In the genomic region with DNA sequence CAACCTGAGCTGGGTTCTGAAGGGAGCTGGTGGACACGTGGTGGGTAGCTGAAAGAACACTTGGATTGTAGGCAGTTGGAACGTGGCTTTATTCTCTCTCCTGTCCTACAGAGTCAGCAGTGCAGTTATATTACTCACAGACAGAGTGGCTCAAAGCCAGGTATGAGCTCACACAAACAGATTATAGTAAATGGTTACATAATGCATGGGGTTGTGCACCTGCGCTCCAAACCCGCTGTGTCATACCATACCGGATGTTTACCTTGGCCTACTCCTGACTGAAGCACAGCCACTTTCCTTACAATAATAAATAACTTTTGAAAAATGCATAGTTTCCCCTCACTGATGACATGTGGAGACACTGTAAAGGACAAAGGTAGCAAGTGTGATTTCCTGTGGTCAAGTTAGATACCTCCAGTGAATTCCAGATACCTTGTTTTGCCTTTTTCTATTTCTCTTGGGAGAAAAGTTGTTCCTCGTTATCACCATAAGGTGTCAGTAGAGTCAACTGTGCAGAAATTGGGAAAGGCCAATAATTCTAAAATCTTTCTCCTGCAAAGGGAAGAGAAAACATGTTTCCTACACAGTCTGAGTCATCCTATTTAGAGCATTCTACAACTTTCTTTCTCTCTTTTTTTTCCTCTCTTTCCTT, we compare ENCODE assay signal across 10 cellular contexts. TPM values are rescaled to one million over a fixed set of nuclear protein-coding genes. Genes with fewer than 3 reads are reported as not detected.
A peak's percentile ranks its signal among the peaks of the same experiment; 100 is the strongest.
DNase-seq lines count a peak whose midpoint lies in the region; ATAC-seq, FAIRE-seq and TF ChIP-seq lines count a peak whose summit lies in the region.
"Had no signal": no experiment of that assay in that cellular context is flagged by ENCODE, and none has a peak within 500 bp of the region (broad histone marks: within the 10 kb centered on the region; RNA-seq: fewer than 3 reads in every experiment).

No MANE protein-coding gene starts in this region.

- H3K27ac Mint-ChIP-seq in CD14-positive monocyte (peak overlapping the region; percentile 64 to 88 (median 86)), astrocyte (ENCODE audit: unreplicated experiment) (no peak overlapping the region)
- no peak overlapping the region for H3K27ac Mint-ChIP-seq in stimulated activated memory B cell treated with anti-CD40 and anti-IgM and Interleukin-4, amounts not matched to agents 10 μg/mL and 1 μg/mL and 100 μg/mL, for 72 hours

- ATAC-seq in HepG2 (no peak), HG03571 (IDR thresholded peaks at IDR 0.05; ENCODE audit: unreplicated experiment) (no peak)
- no peak for ATAC-seq in stimulated activated memory B cell treated with anti-CD40 and anti-IgM and Interleukin-4, amounts not matched to agents 10 μg/mL and 1 μg/mL and 100 μg/mL, for 72 hours

- peaks cover 62% of the 10 kb centered on the region for H3K4me1 Mint-ChIP-seq in CD14-positive monocyte
- peaks cover 6% of the 10 kb centered on the region for H3K4me1 Mint-ChIP-seq in astrocyte (ENCODE audit: low read depth, unreplicated experiment)
- no peaks in the 10 kb centered on the region for H3K4me1 Mint-ChIP-seq in stimulated activated memory B cell treated with anti-CD40 and anti-IgM and Interleukin-4, amounts not matched to agents 10 μg/mL and 1 μg/mL and 100 μg/mL, for 72 hours

- no peak overlapping the region for H3K9ac ChIP-seq in astrocyte (ENCODE audit: low read length)
- H3K9ac ChIP-seq in HepG2 (ENCODE audit: insufficient read depth, low read depth, low read length): no peak overlapping the region

- BruUV-seq in HepG2 (replicated peaks; lab: Mats Ljungman, UMichigan): no TSS peak

- TF ChIP-seq EP300 in Ishikawa (IDR thresholded peaks at IDR 0.05; ENCODE audit: borderline replicate concordance) (no peak), HepG2 (IDR thresholded peaks at IDR 0.05; ENCODE audit: low read depth in 2 of 2, low read length in 2 of 2) (no peak), HepG2 (CRISPR knock-in tag; IDR thresholded peaks at IDR 0.05; ENCODE audit: borderline replicate concordance) (no peak)

- no peak for FAIRE-seq in astrocyte (lab: Jason Lieb, UNC)
- no peak for FAIRE-seq in HepG2 (lab: Jason Lieb, UNC)

- POLR2A ChIA-PET in HepG2 (lab: Yijun Ruan, JAX): no interaction called here

- peaks cover 0 to 5% (median 2%) of the 10 kb centered on the region in 7 donors for H3K9me3 Mint-ChIP-seq in CD14-positive monocyte
- peaks cover 1% of the 10 kb centered on the region for H3K9me3 Mint-ChIP-seq in astrocyte (ENCODE audit: unreplicated experiment)
- peaks cover 26% of the 10 kb centered on the region for H3K9me3 Mint-ChIP-seq in stimulated activated memory B cell treated with anti-CD40 and anti-IgM and Interleukin-4, amounts not matched to agents 10 μg/mL and 1 μg/mL and 100 μg/mL, for 72 hours

- H2AFZ ChIP-seq in astrocyte (ENCODE audit: low read depth, low read length) (no peak overlapping the region), HepG2 (ENCODE audit: low read length) (no peak overlapping the region)

- no peaks in the 10 kb centered on the region for H3K79me2 ChIP-seq in astrocyte (ENCODE audit: insufficient read depth, low read length)
- H3K79me2 ChIP-seq in HepG2 (ENCODE audit: insufficient read depth, low read length): no peaks in the 10 kb centered on the region

- H3K4me2 ChIP-seq in astrocyte (ENCODE audit: low read length) (no peak overlapping the region), HepG2 (ENCODE audit: low read depth, low read length) (no peak overlapping the region)

- intact Hi-C loops in CD14-positive monocyte (cut with micrococcal nuclease): loop anchor here in 1 of 2 donors (5.0 kb wide), 1 partner anchor 33 kb away; no protein-coding TSS in a partner anchor
- intact Hi-C loops in HepG2 (cut with micrococcal nuclease; ENCODE audit: unreplicated experiment): loop anchor here (2.0 kb wide), 1 partner anchor 23 kb away; no protein-coding TSS in a partner anchor

- no peaks in the 10 kb centered on the region for H3K4me1 ChIP-seq in astrocyte (ENCODE audit: insufficient read depth, low read length)
- no peaks in the 10 kb centered on the region for H3K4me1 ChIP-seq in HepG2 (ENCODE audit: insufficient read depth, low read length)

- H3K27ac ChIP-seq in astrocyte (ENCODE audit: low read depth, low read length) (no peak overlapping the region), HepG2 (ENCODE audit: extremely low read length, insufficient read depth, low read length) (no peak overlapping the region)

- CTCF ChIA-PET in HepG2 (lab: Yijun Ruan, JAX; ENCODE audit: low intra/inter-chr PET ratio, low total read pairs): interaction anchor here (1.0 to 1.2 kb wide), 3 partner anchors 24 to 82 kb away, joined by 4 read pairs; no protein-coding TSS in a partner anchor

- no peak for TF ChIP-seq POLR2A in HepG2 (IDR thresholded peaks at IDR 0.05; ENCODE audit: insufficient read depth in 1 of 2, low read depth in 2 of 2, low read length in 2 of 2)

- peaks cover 0 to 2% (median 0%) of the 10 kb centered on the region in 3 donors for H3K27me3 Mint-ChIP-seq in CD14-positive monocyte (ENCODE audit: low read depth in 3 of 3)
- H3K27me3 Mint-ChIP-seq in astrocyte (ENCODE audit: low read depth, unreplicated experiment): no peaks in the 10 kb centered on the region
- H3K27me3 Mint-ChIP-seq in stimulated activated memory B cell treated with anti-CD40 and anti-IgM and Interleukin-4, amounts not matched to agents 10 μg/mL and 1 μg/mL and 100 μg/mL, for 72 hours: peaks cover 58% of the 10 kb centered on the region

- no peaks in the 10 kb centered on the region for H3K27me3 ChIP-seq in astrocyte (ENCODE audit: insufficient read depth, low read length)
- no peaks in the 10 kb centered on the region for H3K27me3 ChIP-seq in HepG2 (ENCODE audit: control insufficient read depth in 1 of 2, insufficient read depth in 2 of 2, low read length in 2 of 2)
- no peaks in the 10 kb centered on the region for H3K27me3 ChIP-seq in H7 (ENCODE audit: control insufficient read depth, insufficient read depth, low read length)

- H3K36me3 ChIP-seq in astrocyte (ENCODE audit: insufficient read depth, low read length) (no peaks in the 10 kb centered on the region), HepG2 (replicated peaks in 1 of 2; ENCODE audit: control insufficient read depth in 1 of 2, insufficient read depth in 2 of 2, low read length in 2 of 2) (no peaks in the 10 kb centered on the region), H7 (replicated peaks; ENCODE audit: control insufficient read depth, insufficient read depth, low read length) (no peaks in the 10 kb centered on the region)

- peaks cover 5% of the 10 kb centered on the region for H3K9me3 ChIP-seq in astrocyte (ENCODE audit: insufficient read depth, low read depth, low read length)
- no peaks in the 10 kb centered on the region for H3K9me3 ChIP-seq in HepG2 (ENCODE audit: low read length)

- H4K20me1 ChIP-seq in astrocyte (ENCODE audit: insufficient read depth, low read length) (no peaks in the 10 kb centered on the region), HepG2 (ENCODE audit: insufficient read depth, low read length) (no peaks in the 10 kb centered on the region)

- TF ChIP-seq CTCF in CD14-positive monocyte (IDR thresholded peaks at IDR 0.05) (peak; percentile 82), astrocyte (IDR thresholded peaks at IDR 0.05; ENCODE audit: insufficient read depth, low read depth, low read length) (peak; percentile 19), HepG2 (CRISPR knock-in tag; IDR thresholded peaks at IDR 0.05) (peak; percentile 26; the same call in 1 of the 2 replicates)

- peak; percentile 31; the same call in 1 of the 2 replicates for TF ChIP-seq RAD21 in Ishikawa (IDR thresholded peaks at IDR 0.05; ENCODE audit: low read depth)
- no peak for TF ChIP-seq RAD21 in HepG2 (CRISPR knock-in tag; IDR thresholded peaks at IDR 0.05)

- in situ Hi-C loops in HepG2 (cut with HindIII; ENCODE audit: extremely low pct_ligation_motif_present, low pct_unique_long_range_greater_than_20kb): no loop called here

- WGBS in HepG2 (ENCODE audit: low lambda C conversion rate): 38% methylated on average over 6 of the region's 6 CpGs

- no peak overlapping the region for H3K4me3 Mint-ChIP-seq in CD14-positive monocyte
- H3K4me3 Mint-ChIP-seq in astrocyte (ENCODE audit: unreplicated experiment): no peak overlapping the region
- no peak overlapping the region for H3K4me3 Mint-ChIP-seq in stimulated activated memory B cell treated with anti-CD40 and anti-IgM and Interleukin-4, amounts not matched to agents 10 μg/mL and 1 μg/mL and 100 μg/mL, for 72 hours

- DNase-seq in CD14-positive monocyte (ENCODE audit: low spot score) (no peak), astrocyte (ENCODE audit: low read depth) (peak; percentile 6), HepG2 (ENCODE audit: low spot score) (peak; percentile 33), H7 (no peak)
- DNase-seq in activated CD8-positive, alpha-beta memory T cell treated with anti-CD3 and anti-CD28 coated beads, Interleukin-2, amount 50 U/mL, for 4 hours: no peak

- peaks cover 76 to 80% of the 10 kb centered on the region in 2 donors for H3K36me3 Mint-ChIP-seq in CD14-positive monocyte
- H3K36me3 Mint-ChIP-seq in astrocyte (ENCODE audit: low read depth, unreplicated experiment): no peaks in the 10 kb centered on the region
- no peaks in the 10 kb centered on the region for H3K36me3 Mint-ChIP-seq in stimulated activated memory B cell treated with anti-CD40 and anti-IgM and Interleukin-4, amounts not matched to agents 10 μg/mL and 1 μg/mL and 100 μg/mL, for 72 hours

- no peak overlapping the region for H3K4me3 ChIP-seq in astrocyte (ENCODE audit: insufficient read depth, low read depth, low read length)
- H3K4me3 ChIP-seq in HepG2 (replicated peaks in 1 of 3; ENCODE audit: insufficient read depth in 1 of 3, low read depth in 2 of 3, low read length in 3 of 3): no peak overlapping the region
- no peak overlapping the region for H3K4me3 ChIP-seq in H7 (ENCODE audit: insufficient read depth, low read depth, low read length)

RNA-seq across cellular contexts. Expression of gene MS4A6A, which starts 13.5 kb away (rescaled TPM):
- polyA plus RNA-seq in CD14-positive monocyte: 1,000 to 10,000 TPM; 2,353 to 3,009 TPM
- not detected in 2 replicates for total RNA-seq in astrocyte
- not detected in 2 replicates for total RNA-seq in HepG2 (2016; rRNA removed; fragmentation: Illumina TruSeq; extraction: Trizol)
- not detected in 2 replicates for total RNA-seq in HepG2 (2016; cell fraction: cytosol; rRNA removed; fragmentation: Illumina TruSeq; extraction: Trizol; ENCODE audit: low read depth)
- total RNA-seq in HepG2 (2016; cell fraction: insoluble cytoplasmic fraction; rRNA removed; fragmentation: Illumina TruSeq; extraction: Trizol): not detected in 2 replicates
- not detected in 2 replicates for total RNA-seq in HepG2 (2016; cell fraction: membrane; rRNA removed; fragmentation: Illumina TruSeq; extraction: Trizol)
- not detected in 2 replicates for total RNA-seq in HepG2 (2016; cell fraction: nucleus; rRNA removed; fragmentation: Illumina TruSeq; extraction: Trizol)
- not detected in 2 replicates for polyA plus RNA-seq in HepG2 (2011; rRNA removed)
- not detected in 2 replicates for polyA plus RNA-seq in HepG2 (2011; cell fraction: cytosol; rRNA removed)
- not detected in 2 replicates for polyA plus RNA-seq in HepG2 (2011; cell fraction: nucleus; rRNA removed)
- not detected in 2 replicates for polyA plus RNA-seq in HepG2 (2012)
- polyA plus RNA-seq in HepG2 (2016; cell fraction: cytosol; fragmentation: Illumina TruSeq; extraction: Trizol; ENCODE audit: low read depth): not detected in 2 replicates
- not detected in 2 replicates for polyA plus RNA-seq in HepG2 (2016; cell fraction: insoluble cytoplasmic fraction; fragmentation: Illumina TruSeq; extraction: Trizol; ENCODE audit: low read depth)
- not detected in 2 replicates for polyA plus RNA-seq in HepG2 (2016; cell fraction: membrane; fragmentation: Illumina TruSeq; extraction: Trizol; ENCODE audit: low read depth)
- polyA plus RNA-seq in HepG2 (2016; cell fraction: nucleus; fragmentation: Illumina TruSeq; extraction: Trizol; ENCODE audit: insufficient read depth, low read depth): not detected in 2 replicates
- not detected in 2 replicates for polyA minus RNA-seq in HepG2 (2011; rRNA and poly(A)+ RNA removed; ENCODE audit: low replicate concordance)
- polyA minus RNA-seq in HepG2 (2011; cell fraction: cytosol; rRNA and poly(A)+ RNA removed): not detected in 2 replicates
- polyA minus RNA-seq in HepG2 (2011; cell fraction: nucleus; rRNA and poly(A)+ RNA removed): not detected in 2 replicates
- not detected in 2 replicates for total RNA-seq in H7 (2014; rRNA removed; shearing (Covaris generic))
- total RNA-seq: activated CD8-positive, alpha-beta memory T cell treated with anti-CD3 and anti-CD28 coated beads for 36 hours had no signal
- polyA plus RNA-seq: neural cell had no signal

Comparison
In these comparisons a context has a peak if more than half of its experiments do, and no peak if none do; other contexts are left out.
1. DNase-seq: peak in astrocyte (single experiment) and HepG2 (single experiment); none in CD14-positive monocyte (single experiment), activated CD8-positive, alpha-beta memory T cell treated with anti-CD3 and anti-CD28 coated beads, Interleukin-2, amount 50 U/mL, for 4 hours (single experiment) and H7 (single experiment).
2. H3K27ac Mint-ChIP-seq: peak in CD14-positive monocyte (7 of 7); none in astrocyte (single experiment) and stimulated activated memory B cell treated with anti-CD40 and anti-IgM and Interleukin-4, amounts not matched to agents 10 μg/mL and 1 μg/mL and 100 μg/mL, for 72 hours (single experiment).
3. CTCF ChIP-seq: peak in every context shown above with its lines; median percentile 82 in CD14-positive monocyte; 26 in HepG2; 19 in astrocyte.